Comparison of ENCODE assay signal across 8 cellular contexts in genomic region chr1:32291145-32291707, GRCh38. TPM values are rescaled to one million over a fixed set of nuclear protein-coding genes. Genes with fewer than 3 reads are reported as not detected.
DNase-seq lines count a peak whose midpoint lies in the region; ATAC-seq and TF ChIP-seq lines count a peak whose summit lies in the region.

No MANE protein-coding gene starts in this region.

- TF ChIP-seq POLR2A in sigmoid colon (IDR thresholded peaks at IDR 0.05): no peak

- H3K9me3 Mint-ChIP-seq in activated naive CD4-positive, alpha-beta T cell treated with anti-CD3 and anti-CD28 coated beads, Interleukin-2, amount 10 ng/mL, durations not matched to agents 7 days and 5 days: no peaks in the 10 kb centered on the region

- no peak for TF ChIP-seq EP300 in sigmoid colon (IDR thresholded peaks at IDR 0.05)

- H3K36me3 ChIP-seq in sigmoid colon: no peaks in the 10 kb centered on the region

- no peaks in the 10 kb centered on the region for H3K27me3 ChIP-seq in sigmoid colon

- peaks cover 51% of the 10 kb centered on the region for H3K4me1 Mint-ChIP-seq in activated naive CD4-positive, alpha-beta T cell treated with anti-CD3 and anti-CD28 coated beads, Interleukin-2, amount 10 ng/mL, durations not matched to agents 7 days and 5 days
- peaks cover 20% of the 10 kb centered on the region for H3K4me1 Mint-ChIP-seq in T-helper 17 cell

- no peaks in the 10 kb centered on the region for H3K9me3 ChIP-seq in T-helper 17 cell (ENCODE audit: control insufficient read depth, low read length, poor library complexity, severe bottlenecking)
- no peaks in the 10 kb centered on the region for H3K9me3 ChIP-seq in sigmoid colon

- H3K4me3 ChIP-seq in fibroblast of villous mesenchyme (ENCODE audit: low read depth, low read length) (peak overlapping the region; percentile 98), sigmoid colon (peak overlapping the region; percentile 69 to 92 (median 86))

- whole genome bisulfite sequencing in sigmoid colon, 2 donors: 22 to 44% methylated on average over 10 of the region's 10 CpGs

- H3K27ac Mint-ChIP-seq in activated naive CD4-positive, alpha-beta T cell treated with anti-CD3 and anti-CD28 coated beads, Interleukin-2, amount 10 ng/mL, durations not matched to agents 7 days and 5 days: peak overlapping the region; percentile 95
- H3K27ac Mint-ChIP-seq in T-helper 17 cell: peak overlapping the region; percentile 96

- intact Hi-C loops in sigmoid colon (cut with DNase I): loop anchor here (5.0 kb wide), 1 partner anchor 114 kb away; the partner anchor contains the start of gene TXLNA

- H3K4me1 ChIP-seq in sigmoid colon: peaks cover 0 to 13% (median 9%) of the 10 kb centered on the region in 4 donors

- peak overlapping the region; percentile 79 to 88 (median 85) for H3K27ac ChIP-seq in sigmoid colon

- no peak for TF ChIP-seq CTCF in fibroblast of villous mesenchyme (IDR thresholded peaks at IDR 0.05; ENCODE audit: insufficient read depth, low read depth, low read length)
- no peak for TF ChIP-seq CTCF in sigmoid colon (IDR thresholded peaks at IDR 0.05)

- peaks cover 24% of the 10 kb centered on the region for H3K36me3 Mint-ChIP-seq in activated naive CD4-positive, alpha-beta T cell treated with anti-CD3 and anti-CD28 coated beads, Interleukin-2, amount 10 ng/mL, durations not matched to agents 7 days and 5 days
- H3K36me3 Mint-ChIP-seq in T-helper 17 cell (ENCODE audit: low read depth): no peaks in the 10 kb centered on the region

- no peak for ATAC-seq in T-helper 17 cell
- ATAC-seq in HG03460 (IDR thresholded peaks at IDR 0.05; ENCODE audit: unreplicated experiment): no peak

- H3K27me3 Mint-ChIP-seq in activated naive CD4-positive, alpha-beta T cell treated with anti-CD3 and anti-CD28 coated beads, Interleukin-2, amount 10 ng/mL, durations not matched to agents 7 days and 5 days: peaks cover 9% of the 10 kb centered on the region
- no peaks in the 10 kb centered on the region for H3K27me3 Mint-ChIP-seq in T-helper 17 cell

- peak overlapping the region; percentile 100 for H3K4me3 Mint-ChIP-seq in activated naive CD4-positive, alpha-beta T cell treated with anti-CD3 and anti-CD28 coated beads, Interleukin-2, amount 10 ng/mL, durations not matched to agents 7 days and 5 days
- H3K4me3 Mint-ChIP-seq in T-helper 17 cell: peak overlapping the region; percentile 98

- CTCF ChIA-PET in activated naive CD4-positive, alpha-beta T cell treated with anti-CD3 and anti-CD28 coated beads, Interleukin-2, amount 10 ng/mL, durations not matched to agents 7 days and 5 days (lab: Charles Lee): interaction anchor here (0.9 to 3.0 kb wide), 9 partner anchors 12 to 103 kb away, joined by 3 to 14 read pairs (median 4); partner anchors contain the start of gene BSDC1

- DNase-seq in activated naive CD4-positive, alpha-beta T cell treated with anti-CD3 and anti-CD28 coated beads, Interleukin-2, amount 10 ng/mL, durations not matched to agents 7 days and 5 days: no peak
- no peak for DNase-seq in activated naive CD4-positive, alpha-beta T cell treated with Interleukin-2 at 50 U/mL for 16 hours
- no peak for DNase-seq in T-helper 17 cell
- peak; percentile 26 for DNase-seq in fibroblast of villous mesenchyme (ENCODE audit: low read depth)
- no peak for DNase-seq in sigmoid colon
- DNase-seq in cerebellum (ENCODE audit: low spot score): no peak
- DNase-seq in DMS 273 treated with DMSO at 0.1 percent for 48 hours (lab: John Stamatoyannopoulos, UW): no peak

RNA-seq across cellular contexts. Expression of gene HDAC1, which starts 0.7 kb away (rescaled TPM):
- total RNA-seq in T-helper 17 cell: 10 to 100 TPM; 81.6 to 86.2 TPM
- total RNA-seq in fibroblast of villous mesenchyme: 67.6 and 95.0 TPM in 2 replicates
- 10 to 100 TPM; 47.1 to 68.0 (median 55.6) TPM for total RNA-seq in sigmoid colon
- 100 to 1,000 TPM; 163 to 215 (median 180) TPM for polyA plus RNA-seq in sigmoid colon
- 21.2 TPM for total RNA-seq in cerebellum

RNA-seq across cellular contexts. Expression of gene LCK, which starts 40.2 kb away (rescaled TPM):
- total RNA-seq in T-helper 17 cell: 100 to 1,000 TPM; 267 to 268 TPM
- total RNA-seq in fibroblast of villous mesenchyme: 0.43 TPM in 1 of 2 replicates, not detected in the other
- total RNA-seq in sigmoid colon: under 1 TPM in 3 of 4 donors, not detected in 1; 0.36 to 0.81 (median 0.49) TPM
- polyA plus RNA-seq in sigmoid colon: 10 to 100 TPM in 1 of 3 donors, 1 to 10 TPM in 1, under 1 TPM in 1; 0.92 to 37.3 (median 1.8) TPM
- total RNA-seq in cerebellum: 0.64 TPM

RNA-seq across cellular contexts. Expression of gene FAM167B, which starts 44.2 kb away (rescaled TPM):
- under 1 TPM; 0.60 to 0.72 TPM for total RNA-seq in T-helper 17 cell
- 0.97 and 5.2 TPM in 2 replicates for total RNA-seq in fibroblast of villous mesenchyme
- total RNA-seq in sigmoid colon: 1 to 10 TPM in 2 of 4 donors, under 1 TPM in 1, not detected in 1; 0.71 to 3.0 (median 2.2) TPM
- polyA plus RNA-seq in sigmoid colon: 1 to 10 TPM; 3.0 to 9.0 (median 3.6) TPM
- 0.54 TPM for total RNA-seq in cerebellum

RNA-seq across cellular contexts. Expression of gene MARCKSL1, which starts 44.8 kb away (rescaled TPM):
- total RNA-seq in T-helper 17 cell: 10 to 100 TPM; 18.4 to 24.4 TPM
- total RNA-seq in fibroblast of villous mesenchyme: 30.9 and 32.4 TPM in 2 replicates
- total RNA-seq in sigmoid colon: 1 to 10 TPM; 4.1 to 9.7 (median 6.6) TPM
- polyA plus RNA-seq in sigmoid colon: 100 to 1,000 TPM; 120 to 158 (median 141) TPM
- 164 TPM for total RNA-seq in cerebellum

Comparison
In these comparisons a context has a peak if more than half of its experiments do, and no peak if none do; other contexts are left out.
1. RNA of gene LCK, which starts 40.2 kb away (total RNA-seq): 267 to 268 TPM in T-helper 17 cell; 0.64 TPM in cerebellum (single experiment), 0.36 to 0.81 TPM in sigmoid colon and 0.43 TPM in fibroblast of villous mesenchyme; every median in the first group is over 100 times any median in the second.